ENCODE assay signal across 1 cellular context in genomic region chr17:82056729-82057621, GRCh38.
TF ChIP-seq lines count a peak whose summit lies in the region.

No MANE protein-coding gene starts in this region.

TF ChIP-seq in GM23338, 12 proteins besides CTCF, POLR2A, EP300 and RAD21 (continued from another document):
- TF ChIP-seq REST (IDR thresholded peaks at IDR 0.05; ENCODE audit: unreplicated experiment) (no peak), STAT1 (IDR thresholded peaks at IDR 0.05; ENCODE audit: unreplicated experiment) (no peak), ZNF114 (CRISPR knock-in tag; IDR thresholded peaks at IDR 0.05) (no peak), ZNF462 (CRISPR knock-in tag; IDR thresholded peaks at IDR 0.05) (no peak), JUNB (IDR thresholded peaks at IDR 0.05; ENCODE audit: unreplicated experiment) (no peak)
- TF ChIP-seq, protein P1, sequence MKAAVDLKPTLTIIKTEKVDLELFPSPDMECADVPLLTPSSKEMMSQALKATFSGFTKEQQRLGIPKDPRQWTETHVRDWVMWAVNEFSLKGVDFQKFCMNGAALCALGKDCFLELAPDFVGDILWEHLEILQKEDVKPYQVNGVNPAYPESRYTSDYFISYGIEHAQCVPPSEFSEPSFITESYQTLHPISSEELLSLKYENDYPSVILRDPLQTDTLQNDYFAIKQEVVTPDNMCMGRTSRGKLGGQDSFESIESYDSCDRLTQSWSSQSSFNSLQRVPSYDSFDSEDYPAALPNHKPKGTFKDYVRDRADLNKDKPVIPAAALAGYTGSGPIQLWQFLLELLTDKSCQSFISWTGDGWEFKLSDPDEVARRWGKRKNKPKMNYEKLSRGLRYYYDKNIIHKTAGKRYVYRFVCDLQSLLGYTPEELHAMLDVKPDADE (IDR thresholded peaks at IDR 0.05), result no peak
TF ChIP-seq in GM23338: peak in this region for 0.
